Comparison of ENCODE assay signal across 16 cellular contexts in the genomic region with DNA sequence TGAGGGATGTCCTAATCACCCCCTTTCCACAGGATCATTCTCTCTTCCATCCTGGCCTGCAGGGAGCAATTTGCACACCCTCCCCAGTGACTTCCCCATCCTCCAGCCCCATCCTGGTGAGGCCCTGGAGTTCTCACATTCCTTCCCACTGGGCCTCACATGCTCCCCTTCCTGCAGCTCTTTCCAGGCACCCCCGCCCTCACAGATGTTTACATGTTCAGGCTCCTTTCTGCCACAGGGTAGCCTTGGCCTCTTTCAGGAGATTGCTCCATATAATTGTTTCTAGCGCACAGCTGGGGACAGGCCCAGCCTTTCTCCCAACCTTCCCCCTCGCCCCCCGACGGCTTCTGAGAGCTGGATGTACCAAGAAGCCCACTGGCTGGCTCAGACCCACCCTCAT.
DNase-seq lines count a peak whose midpoint lies in the region; TF ChIP-seq lines count a peak whose summit lies in the region.
"Had no signal": no experiment of that assay in that cellular context is flagged by ENCODE, and none has a peak within 500 bp of the region (broad histone marks: within the 10 kb centered on the region; RNA-seq: fewer than 3 reads in every experiment).

No MANE protein-coding gene starts in this region.

- H3K4me1 ChIP-seq in adrenal gland (replicated peaks in 1 of 2) = peaks cover 0 to 7% of the 10 kb centered on the region in 2 donors
- H3K4me1 ChIP-seq in stomach smooth muscle (ENCODE audit: control insufficient read depth, insufficient read depth, low read length) = peaks cover 29% of the 10 kb centered on the region
- no peaks in the 10 kb centered on the region for H3K4me1 ChIP-seq in hepatocyte (ENCODE audit: insufficient read depth)
- H3K4me1 ChIP-seq: psoas muscle had no signal

- H3K9me3 ChIP-seq in adrenal gland (replicated peaks in 1 of 3) = no peaks in the 10 kb centered on the region
- no peaks in the 10 kb centered on the region for H3K9me3 ChIP-seq in stomach smooth muscle (ENCODE audit: control insufficient read depth in 2 of 2, low read length in 2 of 2)
- no peaks in the 10 kb centered on the region for H3K9me3 ChIP-seq in hepatocyte (ENCODE audit: low read depth)
- H3K9me3 ChIP-seq: psoas muscle had no signal

- 54 to 73% (median 66%) methylated on average over 5 of the region's 5 CpGs for WGBS in adrenal gland, 4 donors
- 55% methylated on average over 5 of the region's 5 CpGs for WGBS in hepatocyte (ENCODE audit: low lambda C conversion rate, missing lambda C conversion rate)

- H3K9ac ChIP-seq in stomach smooth muscle (ENCODE audit: low read length in 2 of 2) = no peak overlapping the region

- H3K79me2 ChIP-seq in hepatocyte = no peaks in the 10 kb centered on the region

- H3K9me2 ChIP-seq in hepatocyte (replicated peaks; ENCODE audit: insufficient read depth) = no peaks in the 10 kb centered on the region

- no peak overlapping the region for H3K4me2 ChIP-seq in hepatocyte

- DNase-seq in NCI-H2171 treated with DMSO at 0.1 percent for 48 hours (lab: John Stamatoyannopoulos, UW) = peak; percentile 17
- no peak for DNase-seq in NCI-H2171 (lab: John Stamatoyannopoulos, UW)
- DNase-seq in adrenal gland = peak in 4 of 7 donors; percentile 23 to 43 (median 36)
- peak; percentile 61 for DNase-seq in islet precursor cell
- DNase-seq in hepatocyte (ENCODE audit: low spot score) = no peak
- no peak for DNase-seq in GM20000 (ENCODE audit: low spot score)
- no peak for DNase-seq in middle frontal gyrus (ENCODE audit: extremely low spot score, low spot score)
- DNase-seq: DND-41, Kasumi-1, NCI-H187, NCI-H524, PC-3, psoas muscle had no signal

- peak overlapping the region in 1 of 5 donors; percentile 20 for H3K27ac ChIP-seq in adrenal gland
- peak overlapping the region; percentile 69 for H3K27ac ChIP-seq in stomach smooth muscle (ENCODE audit: low read length)
- H3K27ac ChIP-seq in hepatocyte = no peak overlapping the region
- H3K27ac ChIP-seq: 22Rv1, HL-60, psoas muscle had no signal

- no peak for TF ChIP-seq POLR2A in adrenal gland (IDR thresholded peaks at IDR 0.05)

- no peaks in the 10 kb centered on the region for H4K20me1 ChIP-seq in hepatocyte (ENCODE audit: insufficient read depth, poor library complexity, severe bottlenecking)

- no peaks in the 10 kb centered on the region for H3K36me3 ChIP-seq in adrenal gland (replicated peaks in 1 of 2)
- no peaks in the 10 kb centered on the region for H3K36me3 ChIP-seq in stomach smooth muscle (ENCODE audit: control insufficient read depth in 2 of 2, insufficient read depth in 2 of 2, low read length in 2 of 2)
- no peaks in the 10 kb centered on the region for H3K36me3 ChIP-seq in hepatocyte (replicated peaks; ENCODE audit: insufficient read depth, low read depth)

- no peaks in the 10 kb centered on the region for H3K27me3 ChIP-seq in adrenal gland
- no peaks in the 10 kb centered on the region for H3K27me3 ChIP-seq in stomach smooth muscle (ENCODE audit: control insufficient read depth in 1 of 2, insufficient read depth in 2 of 2, low read length in 2 of 2)
- no peaks in the 10 kb centered on the region for H3K27me3 ChIP-seq in hepatocyte

- H3K4me3 ChIP-seq in adrenal gland (no peak overlapping the region), stomach smooth muscle (ENCODE audit: low read length in 2 of 2) (no peak overlapping the region), hepatocyte (no peak overlapping the region)
- H3K4me3 ChIP-seq: psoas muscle had no signal

- H2AFZ ChIP-seq in hepatocyte = no peak overlapping the region

- intact Hi-C loops in adrenal gland (cut with DNase I) = no loop called here

- TF ChIP-seq CTCF in adrenal gland (IDR thresholded peaks at IDR 0.05) (no peak), hepatocyte (IDR thresholded peaks at IDR 0.05; ENCODE audit: poor library complexity) (no peak), GM20000 (IDR thresholded peaks at IDR 0.05; ENCODE audit: extremely low read depth, missing control alignments) (no peak)

Comparison
In these comparisons a context has a peak if more than half of its experiments do, and no peak if none do; other contexts are left out.
1. DNase-seq: peak in NCI-H2171 treated with DMSO at 0.1 percent for 48 hours (single experiment), adrenal gland (4 of 7) and islet precursor cell (single experiment); none in NCI-H2171 (single experiment), hepatocyte (single experiment), GM20000 (single experiment) and middle frontal gyrus (single experiment).